In the genomic region with DNA sequence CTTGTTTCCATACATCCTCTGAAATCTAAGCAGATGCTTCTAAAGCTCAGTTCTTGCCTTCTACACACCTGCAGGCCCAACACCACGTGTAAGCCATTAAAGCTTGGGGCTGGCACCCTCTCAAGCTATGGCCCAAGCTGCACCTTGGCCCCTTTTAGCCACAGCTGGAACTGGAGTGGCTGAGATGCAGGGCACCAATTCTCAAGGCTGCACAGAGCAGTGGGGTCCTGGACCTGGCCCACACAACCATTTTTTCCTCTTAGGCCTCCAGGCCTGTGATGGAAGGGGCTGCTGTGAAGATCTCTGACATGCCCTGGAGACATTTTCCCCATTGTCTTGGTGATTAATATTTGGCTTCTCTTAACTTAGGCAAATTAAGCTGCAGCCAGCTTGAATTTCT, we compare ENCODE assay signal across 1 cellular context.
TF ChIP-seq lines count a peak whose summit lies in the region.

No MANE protein-coding gene starts in this region.

TF ChIP-seq in HEK293, 187 proteins besides CTCF, POLR2A, EP300 and RAD21:
- TF ChIP-seq, protein P1, sequence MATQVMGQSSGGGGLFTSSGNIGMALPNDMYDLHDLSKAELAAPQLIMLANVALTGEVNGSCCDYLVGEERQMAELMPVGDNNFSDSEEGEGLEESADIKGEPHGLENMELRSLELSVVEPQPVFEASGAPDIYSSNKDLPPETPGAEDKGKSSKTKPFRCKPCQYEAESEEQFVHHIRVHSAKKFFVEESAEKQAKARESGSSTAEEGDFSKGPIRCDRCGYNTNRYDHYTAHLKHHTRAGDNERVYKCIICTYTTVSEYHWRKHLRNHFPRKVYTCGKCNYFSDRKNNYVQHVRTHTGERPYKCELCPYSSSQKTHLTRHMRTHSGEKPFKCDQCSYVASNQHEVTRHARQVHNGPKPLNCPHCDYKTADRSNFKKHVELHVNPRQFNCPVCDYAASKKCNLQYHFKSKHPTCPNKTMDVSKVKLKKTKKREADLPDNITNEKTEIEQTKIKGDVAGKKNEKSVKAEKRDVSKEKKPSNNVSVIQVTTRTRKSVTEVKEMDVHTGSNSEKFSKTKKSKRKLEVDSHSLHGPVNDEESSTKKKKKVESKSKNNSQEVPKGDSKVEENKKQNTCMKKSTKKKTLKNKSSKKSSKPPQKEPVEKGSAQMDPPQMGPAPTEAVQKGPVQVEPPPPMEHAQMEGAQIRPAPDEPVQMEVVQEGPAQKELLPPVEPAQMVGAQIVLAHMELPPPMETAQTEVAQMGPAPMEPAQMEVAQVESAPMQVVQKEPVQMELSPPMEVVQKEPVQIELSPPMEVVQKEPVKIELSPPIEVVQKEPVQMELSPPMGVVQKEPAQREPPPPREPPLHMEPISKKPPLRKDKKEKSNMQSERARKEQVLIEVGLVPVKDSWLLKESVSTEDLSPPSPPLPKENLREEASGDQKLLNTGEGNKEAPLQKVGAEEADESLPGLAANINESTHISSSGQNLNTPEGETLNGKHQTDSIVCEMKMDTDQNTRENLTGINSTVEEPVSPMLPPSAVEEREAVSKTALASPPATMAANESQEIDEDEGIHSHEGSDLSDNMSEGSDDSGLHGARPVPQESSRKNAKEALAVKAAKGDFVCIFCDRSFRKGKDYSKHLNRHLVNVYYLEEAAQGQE (tag by site-specific recombination; IDR thresholded peaks at IDR 0.05): no peak
- TF ChIP-seq REPIN1 (tag by site-specific recombination; IDR thresholded peaks at IDR 0.05; ENCODE audit: low read depth): no peak
- TF ChIP-seq SETDB1 (IDR thresholded peaks at IDR 0.05; ENCODE audit: insufficient read length, low read length): peak; percentile 79
- no peak for TF ChIP-seq ZNF548 (tag by site-specific recombination; IDR thresholded peaks at IDR 0.05)
- TF ChIP-seq ZNF610 (tag by site-specific recombination; IDR thresholded peaks at IDR 0.05; ENCODE audit: borderline replicate concordance): no peak
- no peak for TF ChIP-seq ZNF280C (tag by site-specific recombination; IDR thresholded peaks at IDR 0.05)
- TF ChIP-seq ZNF133 (tag by site-specific recombination; IDR thresholded peaks at IDR 0.05): no peak
- no peak for TF ChIP-seq ZNF350 (tag by site-specific recombination; IDR thresholded peaks at IDR 0.05)
- TF ChIP-seq TRIM28 (IDR thresholded peaks at IDR 0.05; ENCODE audit: borderline replicate concordance, low read length): peak; percentile 82
- TF ChIP-seq ZSCAN16 (tag by site-specific recombination; IDR thresholded peaks at IDR 0.05): no peak
- TF ChIP-seq ZNF488 (tag by site-specific recombination; IDR thresholded peaks at IDR 0.05): no peak
- TF ChIP-seq ZNF585B (tag by site-specific recombination; IDR thresholded peaks at IDR 0.05): peak; percentile 98
- TF ChIP-seq IKZF3 (tag by site-specific recombination; IDR thresholded peaks at IDR 0.05): no peak
- no peak for TF ChIP-seq ZBTB48 (tag by site-specific recombination; IDR thresholded peaks at IDR 0.05)
